ENCODE assay signal across 29 cellular contexts in genomic region chr1:39361446-39361845, GRCh38.
A peak's percentile ranks its signal among the peaks of the same experiment; 100 is the strongest.
DNase-seq lines count a peak whose midpoint lies in the region; ATAC-seq, FAIRE-seq and TF ChIP-seq lines count a peak whose summit lies in the region.
"Had no signal": no experiment of that assay in that cellular context is flagged by ENCODE, and none has a peak within 500 bp of the region (broad histone marks: within the 10 kb centered on the region; RNA-seq: fewer than 3 reads in every experiment).

No MANE protein-coding gene starts in this region.

- no peak overlapping the region for H3K4me3 Mint-ChIP-seq in CD4-positive, alpha-beta memory T cell
- no peak overlapping the region for H3K4me3 Mint-ChIP-seq in activated naive CD8-positive, alpha-beta T cell treated with anti-CD3 and anti-CD28 coated beads, Interleukin-2, amount 50 U/mL, for 24 hours
- no peak overlapping the region for H3K4me3 Mint-ChIP-seq in nephron progenitor cell
- H3K4me3 Mint-ChIP-seq: activated CD4-positive, alpha-beta T cell treated with anti-CD3 and anti-CD28 coated beads, Interleukin-2, amount 10 ng/mL, durations not matched to agents 7 days and 5 days; CD4-positive, CD25-positive, alpha-beta regulatory T cell; neural crest cell had no signal

- no peaks in the 10 kb centered on the region for H3K27me3 Mint-ChIP-seq in CD4-positive, alpha-beta memory T cell
- no peaks in the 10 kb centered on the region for H3K27me3 Mint-ChIP-seq in activated naive CD8-positive, alpha-beta T cell treated with anti-CD3 and anti-CD28 coated beads, Interleukin-2, amount 50 U/mL, for 24 hours
- H3K27me3 Mint-ChIP-seq in nephron progenitor cell (ENCODE audit: low read depth, poor library complexity): no peaks in the 10 kb centered on the region
- H3K27me3 Mint-ChIP-seq: activated CD4-positive, alpha-beta T cell treated with anti-CD3 and anti-CD28 coated beads, Interleukin-2, amount 10 ng/mL, durations not matched to agents 7 days and 5 days; CD4-positive, CD25-positive, alpha-beta regulatory T cell; progenitor cell of endocrine pancreas had no signal

- intact Hi-C loops in CD4-positive, alpha-beta memory T cell (cut with micrococcal nuclease): loop anchor here (10.0 kb wide), 1 partner anchor 53 kb away; no protein-coding TSS in a partner anchor
- intact Hi-C loops in lower lobe of right lung (cut with DNase I): no loop called here
- intact Hi-C loops in left lung (cut with DNase I): no loop called here

- H3K9me3 Mint-ChIP-seq in CD4-positive, alpha-beta memory T cell: no peaks in the 10 kb centered on the region
- H3K9me3 Mint-ChIP-seq in activated naive CD8-positive, alpha-beta T cell treated with anti-CD3 and anti-CD28 coated beads, Interleukin-2, amount 50 U/mL, for 24 hours: no peaks in the 10 kb centered on the region
- no peaks in the 10 kb centered on the region for H3K9me3 Mint-ChIP-seq in nephron progenitor cell
- H3K9me3 Mint-ChIP-seq: activated CD4-positive, alpha-beta T cell treated with anti-CD3 and anti-CD28 coated beads, Interleukin-2, amount 10 ng/mL, durations not matched to agents 7 days and 5 days; CD4-positive, CD25-positive, alpha-beta regulatory T cell; neural crest cell had no signal

- H3K36me3 Mint-ChIP-seq in CD4-positive, alpha-beta memory T cell: peaks cover 75 to 80% of the 10 kb centered on the region in 2 donors
- peaks cover 39% of the 10 kb centered on the region for H3K36me3 Mint-ChIP-seq in activated naive CD8-positive, alpha-beta T cell treated with anti-CD3 and anti-CD28 coated beads, Interleukin-2, amount 50 U/mL, for 24 hours (ENCODE audit: low read depth)
- H3K36me3 Mint-ChIP-seq in nephron progenitor cell (ENCODE audit: low read depth): peaks cover 73% of the 10 kb centered on the region

- no peak overlapping the region for H3K4me3 ChIP-seq in CD4-positive, alpha-beta memory T cell (ENCODE audit: low read length in 2 of 2)
- H3K4me3 ChIP-seq in lower lobe of right lung (no peak overlapping the region), left lung (no peak overlapping the region)
- H3K4me3 ChIP-seq: adrenal gland, mucosa of descending colon, right lobe of liver, upper lobe of right lung had no signal

- FAIRE-seq in GM12892 (lab: Jason Lieb, UNC) (peak; percentile 5), HTR-8/SVneo (lab: Jason Lieb, UNC) (no peak)
- FAIRE-seq: GM12891, keratinocyte had no signal

- ATAC-seq in activated naive CD8-positive, alpha-beta T cell treated with anti-CD3 and anti-CD28 coated beads, Interleukin-2, amount 50 U/mL, for 24 hours: no peak
- no peak for ATAC-seq in lower lobe of right lung
- no peak for ATAC-seq in left lung
- ATAC-seq: mucosa of descending colon, Right ventricle myocardium inferior, SK-N-SH treated with all-trans-retinoic acid at 6 μM for 48 hours had no signal

- peak overlapping the region in 4 of 7 donors; percentile 27 to 79 (median 51) for H3K27ac Mint-ChIP-seq in CD4-positive, alpha-beta memory T cell
- peak overlapping the region; percentile 7 for H3K27ac Mint-ChIP-seq in activated naive CD8-positive, alpha-beta T cell treated with anti-CD3 and anti-CD28 coated beads, Interleukin-2, amount 50 U/mL, for 24 hours
- peak overlapping the region; percentile 3 for H3K27ac Mint-ChIP-seq in nephron progenitor cell
- H3K27ac Mint-ChIP-seq: activated CD4-positive, alpha-beta T cell treated with anti-CD3 and anti-CD28 coated beads, Interleukin-2, amount 10 ng/mL, durations not matched to agents 7 days and 5 days; progenitor cell of endocrine pancreas had no signal

- DNase-seq in CD4-positive, alpha-beta memory T cell: no peak
- DNase-seq in GM12892 (ENCODE audit: insufficient read length) (no peak), nephron progenitor cell (no peak), lower lobe of right lung (no peak), HTR-8/SVneo (ENCODE audit: insufficient read length, low spot score) (no peak), left lung (no peak)
- no peak for DNase-seq in activated naive CD8-positive, alpha-beta T cell treated with anti-CD3 and anti-CD28 coated beads, Interleukin-2, amount 50 U/mL, for 24 hours
- DNase-seq: activated CD4-positive, alpha-beta T cell treated with anti-CD3 and anti-CD28 coated beads, Interleukin-2, amount 10 ng/mL, durations not matched to agents 7 days and 5 days; activated CD8-positive, alpha-beta memory T cell treated with anti-CD3 and anti-CD28 coated beads, Interleukin-2, amount 50 U/mL, for 4 hours; activated gamma-delta T cell; adrenal gland; brain microvascular endothelial cell; CD4-positive, CD25-positive, alpha-beta regulatory T cell; effector CD4-positive, alpha-beta T cell; erythroblast; GOT3; mucosa of descending colon; NCI-H1436 treated with DMSO at 0.1 percent for 48 hours; NCI-H524; right lobe of liver; stimulated activated CD4-positive, alpha-beta T cell treated with anti-CD3 and anti-CD28 coated beads, Interleukin-4, amount 100 ng/mL, for 1 hour; substantia nigra; upper lobe of right lung had no signal

- H3K36me3 ChIP-seq in CD4-positive, alpha-beta memory T cell (ENCODE audit: insufficient read depth, low read length): peaks cover 58% of the 10 kb centered on the region
- peaks cover 94% of the 10 kb centered on the region for H3K36me3 ChIP-seq in lower lobe of right lung
- peaks cover 6 to 97% of the 10 kb centered on the region in 2 donors for H3K36me3 ChIP-seq in left lung

- no peak for TF ChIP-seq POLR2A in GM12892 (IDR thresholded peaks at IDR 0.05; ENCODE audit: low read depth, low read length)

- H3K27ac ChIP-seq in CD4-positive, alpha-beta memory T cell (ENCODE audit: low read depth, low read length): no peak overlapping the region
- no peak overlapping the region for H3K27ac ChIP-seq in lower lobe of right lung
- H3K27ac ChIP-seq in left lung: peak overlapping the region in 1 of 2 donors; percentile 26
- H3K27ac ChIP-seq: brain microvascular endothelial cell, right lobe of liver, upper lobe of right lung had no signal

- CTCF ChIA-PET in CD4-positive, alpha-beta memory T cell (lab: Charles Lee; ENCODE audit: partially characterized antibody): interaction anchor here (1.4 to 2.2 kb wide), 3 partner anchors 49 to 177 kb away, joined by 3 to 7 read pairs (median 4); no protein-coding TSS in a partner anchor

- peaks cover 0 to 1% (median 0%) of the 10 kb centered on the region in 4 donors for H3K4me1 Mint-ChIP-seq in CD4-positive, alpha-beta memory T cell
- H3K4me1 Mint-ChIP-seq in activated naive CD8-positive, alpha-beta T cell treated with anti-CD3 and anti-CD28 coated beads, Interleukin-2, amount 50 U/mL, for 24 hours: no peaks in the 10 kb centered on the region
- no peaks in the 10 kb centered on the region for H3K4me1 Mint-ChIP-seq in nephron progenitor cell
- H3K4me1 Mint-ChIP-seq: activated CD4-positive, alpha-beta T cell treated with anti-CD3 and anti-CD28 coated beads, Interleukin-2, amount 10 ng/mL, durations not matched to agents 7 days and 5 days; neural crest cell had no signal

- H3K27me3 ChIP-seq in CD4-positive, alpha-beta memory T cell (ENCODE audit: insufficient read depth, low read length): no peaks in the 10 kb centered on the region
- H3K27me3 ChIP-seq in lower lobe of right lung (ENCODE audit: low read depth): no peaks in the 10 kb centered on the region
- no peaks in the 10 kb centered on the region for H3K27me3 ChIP-seq in left lung
- H3K27me3 ChIP-seq: adrenal gland, brain microvascular endothelial cell, right lobe of liver, upper lobe of right lung had no signal

- H3K9me3 ChIP-seq in CD4-positive, alpha-beta memory T cell (ENCODE audit: control insufficient read depth in 1 of 2, low read length in 2 of 2): no peaks in the 10 kb centered on the region
- no peaks in the 10 kb centered on the region for H3K9me3 ChIP-seq in lower lobe of right lung
- no peaks in the 10 kb centered on the region for H3K9me3 ChIP-seq in left lung
- H3K9me3 ChIP-seq: adrenal gland, mucosa of descending colon, right lobe of liver, upper lobe of right lung had no signal

- no peaks in the 10 kb centered on the region for H3K4me1 ChIP-seq in CD4-positive, alpha-beta memory T cell (ENCODE audit: insufficient read depth, low read length)
- peaks cover 15% of the 10 kb centered on the region for H3K4me1 ChIP-seq in lower lobe of right lung
- H3K4me1 ChIP-seq in left lung: peaks cover 0 to 21% of the 10 kb centered on the region in 2 donors

- no peak for TF ChIP-seq CTCF in nephron progenitor cell (IDR thresholded peaks at IDR 0.05)
- TF ChIP-seq CTCF in lower lobe of right lung (IDR thresholded peaks at IDR 0.05): no peak
- TF ChIP-seq CTCF in left lung (IDR thresholded peaks at IDR 0.05): no peak

- POLR2A ChIA-PET in CD4-positive, alpha-beta memory T cell (lab: Charles Lee; ENCODE audit: partially characterized antibody): no interaction called here
